1 cellular context compared by ENCODE assay signal in the genomic region with DNA sequence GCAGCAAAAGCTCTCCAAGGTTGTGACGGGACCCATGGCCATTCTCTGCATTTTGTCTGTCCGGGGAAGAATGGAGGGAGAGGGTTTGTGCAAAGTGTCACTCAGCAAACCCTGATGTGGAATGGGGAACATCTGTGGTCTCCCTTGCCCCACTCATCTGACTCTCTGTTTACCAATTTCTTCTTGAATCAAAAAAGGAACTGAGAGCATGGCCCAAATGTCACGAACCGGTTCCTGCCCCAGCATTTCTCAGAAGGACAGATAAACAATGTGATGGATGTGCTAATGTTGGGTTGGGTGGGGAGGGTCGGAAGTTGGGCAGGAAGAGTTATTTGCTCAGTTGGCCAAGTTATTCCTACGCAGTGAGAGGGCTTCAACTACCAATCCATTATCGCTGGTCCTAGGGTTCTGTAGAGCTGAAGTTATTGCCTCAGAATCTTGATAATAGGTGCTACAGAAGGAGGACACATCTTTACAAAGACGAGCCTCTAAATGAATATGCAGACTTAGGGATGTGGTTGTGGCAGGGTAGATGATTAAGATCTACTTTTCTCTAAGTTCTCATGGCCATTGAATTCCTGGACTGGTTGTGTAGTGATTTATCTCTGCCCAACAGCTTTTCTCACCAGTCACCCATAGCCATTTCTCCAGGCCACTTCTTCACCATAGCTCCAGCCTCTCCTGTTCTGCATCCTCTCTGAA.
TF ChIP-seq lines count a peak whose summit lies in the region.

No MANE protein-coding gene starts in this region.

TF ChIP-seq in H1, 55 proteins besides CTCF, POLR2A, EP300 and RAD21:
- TF ChIP-seq SP4 (IDR thresholded peaks at IDR 0.05; ENCODE audit: low read length): no peak
- TF ChIP-seq SRF (IDR thresholded peaks at IDR 0.05; ENCODE audit: low read depth, low read length): no peak
- TF ChIP-seq MAFK (IDR thresholded peaks at IDR 0.05; ENCODE audit: low read depth, low read length): no peak
- TF ChIP-seq RFX5 (IDR thresholded peaks at IDR 0.05; ENCODE audit: borderline replicate concordance, low read depth, low read length): no peak
- no peak for TF ChIP-seq RBBP5 (IDR thresholded peaks at IDR 0.05; ENCODE audit: borderline replicate concordance, low read depth, low read length)
- TF ChIP-seq RXRA (IDR thresholded peaks at IDR 0.05; ENCODE audit: insufficient read depth, low read depth, low read length): no peak
- TF ChIP-seq KDM4A (IDR thresholded peaks at IDR 0.05; ENCODE audit: low read depth, low read length, severe bottlenecking): no peak
- no peak for TF ChIP-seq YY1 (IDR thresholded peaks at IDR 0.05; ENCODE audit: low read depth, low read length)
- TF ChIP-seq USF2 (IDR thresholded peaks at IDR 0.05; ENCODE audit: low read length): no peak
- TF ChIP-seq, protein P1, sequence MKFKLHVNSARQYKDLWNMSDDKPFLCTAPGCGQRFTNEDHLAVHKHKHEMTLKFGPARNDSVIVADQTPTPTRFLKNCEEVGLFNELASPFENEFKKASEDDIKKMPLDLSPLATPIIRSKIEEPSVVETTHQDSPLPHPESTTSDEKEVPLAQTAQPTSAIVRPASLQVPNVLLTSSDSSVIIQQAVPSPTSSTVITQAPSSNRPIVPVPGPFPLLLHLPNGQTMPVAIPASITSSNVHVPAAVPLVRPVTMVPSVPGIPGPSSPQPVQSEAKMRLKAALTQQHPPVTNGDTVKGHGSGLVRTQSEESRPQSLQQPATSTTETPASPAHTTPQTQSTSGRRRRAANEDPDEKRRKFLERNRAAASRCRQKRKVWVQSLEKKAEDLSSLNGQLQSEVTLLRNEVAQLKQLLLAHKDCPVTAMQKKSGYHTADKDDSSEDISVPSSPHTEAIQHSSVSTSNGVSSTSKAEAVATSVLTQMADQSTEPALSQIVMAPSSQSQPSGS (IDR thresholded peaks at IDR 0.05; ENCODE audit: low read length): no peak
- TF ChIP-seq SIRT6 (IDR thresholded peaks at IDR 0.05; ENCODE audit: low read length): no peak
